ENCODE assay signal across 7 cellular contexts in the genomic region with DNA sequence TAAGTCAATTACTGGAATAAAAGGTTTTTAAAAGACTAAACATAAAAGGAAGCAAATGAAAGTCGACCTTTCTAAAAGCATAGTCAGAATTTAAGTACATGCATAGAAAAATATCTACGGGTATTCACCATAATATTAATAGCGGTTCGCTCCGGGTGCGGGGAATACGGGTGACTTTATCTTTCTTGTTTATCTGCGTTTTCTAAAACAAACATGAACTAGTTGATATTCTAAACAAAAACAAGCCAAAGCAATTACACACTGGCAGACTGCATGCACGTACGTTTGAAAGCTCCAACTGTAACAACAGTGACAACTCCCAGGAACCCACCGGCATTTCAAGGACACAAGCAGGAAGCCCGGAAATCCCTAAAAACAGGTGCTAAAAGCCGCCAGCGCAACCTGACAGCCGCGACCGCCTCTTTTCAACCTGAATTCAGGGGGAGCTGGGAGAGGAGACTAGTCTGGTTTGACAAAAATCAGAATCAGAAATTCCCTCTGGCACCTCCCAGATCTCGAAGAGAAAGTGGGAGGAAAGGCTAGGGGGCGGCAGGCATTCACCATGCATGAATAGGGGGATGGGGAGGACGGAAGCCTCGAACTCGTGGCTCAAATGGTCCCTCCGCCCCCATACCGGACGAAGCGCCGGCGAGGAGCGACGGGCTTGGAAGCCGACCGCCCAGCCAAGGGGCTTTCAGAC. TPM values are rescaled to one million over a fixed set of nuclear protein-coding genes. Genes with fewer than 3 reads are reported as not detected.
DNase-seq lines count a peak whose midpoint lies in the region; ATAC-seq and TF ChIP-seq lines count a peak whose summit lies in the region.

No MANE protein-coding gene starts in this region.

- peak overlapping the region; percentile 98 for H3K4me3 Mint-ChIP-seq in activated CD8-positive, alpha-beta T cell treated with anti-CD3 and anti-CD28 coated beads for 36 hours

- POLR2A ChIA-PET in activated CD8-positive, alpha-beta T cell treated with anti-CD3 and anti-CD28 coated beads for 36 hours (lab: Charles Lee), result interaction anchor here (0.6 to 1.6 kb wide), 3 partner anchors 8 to 337 kb away, joined by 3 to 5 read pairs (median 4); a partner anchor contains a TSS

- H3K36me3 Mint-ChIP-seq in activated CD8-positive, alpha-beta T cell treated with anti-CD3 and anti-CD28 coated beads for 36 hours (ENCODE audit: low read depth), result peaks cover 33% of the 10 kb centered on the region

- no peaks in the 10 kb centered on the region for H3K36me3 ChIP-seq in GM06990 (ENCODE audit: control insufficient read depth, insufficient read depth, low read length)

- no peak for DNase-seq in GM06990 (ENCODE audit: extremely low read depth, insufficient read length)
- peak; percentile 62 for DNase-seq in HuH-7 (ENCODE audit: low spot score)
- peak; percentile 12 for DNase-seq in activated CD8-positive, alpha-beta T cell treated with anti-CD3 and anti-CD28 coated beads for 36 hours
- DNase-seq in Right ventricle myocardium superior, result no peak
- peak; percentile 15 for DNase-seq in pulmonary artery endothelial cell (ENCODE audit: low read depth, low spot score)
- no peak for DNase-seq in HK-2 (ENCODE audit: unreplicated experiment)

- no peak for TF ChIP-seq CTCF in GM06990 (IDR thresholded peaks at IDR 0.05; ENCODE audit: insufficient read depth, low read length, poor library complexity, severe bottlenecking)
- no peak for TF ChIP-seq CTCF in activated CD8-positive, alpha-beta T cell treated with anti-CD3 and anti-CD28 coated beads for 36 hours (IDR thresholded peaks at IDR 0.05)

- peak overlapping the region; percentile 93 for H3K27ac Mint-ChIP-seq in activated CD8-positive, alpha-beta T cell treated with anti-CD3 and anti-CD28 coated beads for 36 hours

- intact Hi-C loops in activated CD8-positive, alpha-beta T cell treated with anti-CD3 and anti-CD28 coated beads for 36 hours (cut with micrococcal nuclease), result loop anchor here (5.0 kb wide), 1 partner anchor 91 kb away; a partner anchor contains a TSS
- intact Hi-C loops in Right ventricle myocardium superior (cut with DNase I), result no loop called here

- H3K27me3 ChIP-seq in GM06990 (replicated peaks; ENCODE audit: control insufficient read depth, insufficient read depth, low read length), result no peaks in the 10 kb centered on the region

- H3K4me3 ChIP-seq in GM06990 (replicated peaks; ENCODE audit: low read depth, low read length), result peak overlapping the region; percentile 76

- peaks cover 29% of the 10 kb centered on the region for H3K4me1 Mint-ChIP-seq in activated CD8-positive, alpha-beta T cell treated with anti-CD3 and anti-CD28 coated beads for 36 hours (ENCODE audit: low read depth)

- CTCF ChIA-PET in activated CD8-positive, alpha-beta T cell treated with anti-CD3 and anti-CD28 coated beads for 36 hours (lab: Charles Lee), result no interaction called here

- H3K9me3 Mint-ChIP-seq in activated CD8-positive, alpha-beta T cell treated with anti-CD3 and anti-CD28 coated beads for 36 hours, result peaks cover 2% of the 10 kb centered on the region

- ATAC-seq in GM21526 (IDR thresholded peaks at IDR 0.05; ENCODE audit: low FRiP score, unreplicated experiment) (peak; percentile 21), Right ventricle myocardium superior (ENCODE audit: poor library complexity) (peak; percentile 9)
- ATAC-seq in activated CD8-positive, alpha-beta T cell treated with anti-CD3 and anti-CD28 coated beads for 36 hours, result no peak

- H3K27me3 Mint-ChIP-seq in activated CD8-positive, alpha-beta T cell treated with anti-CD3 and anti-CD28 coated beads for 36 hours, result no peaks in the 10 kb centered on the region

RNA-seq across cellular contexts. Expression of a gene that starts 0.5 kb away (rescaled TPM):
- total RNA-seq in activated CD8-positive, alpha-beta T cell treated with anti-CD3 and anti-CD28 coated beads for 36 hours, result 10 to 100 TPM; 58.7 to 60.6 TPM
- total RNA-seq in Right ventricle myocardium superior (26.1 TPM), pulmonary artery endothelial cell (41.7 and 58.4 TPM in 2 replicates)

RNA-seq across cellular contexts. Expression of a gene that starts 49.6 kb away (rescaled TPM):
- under 1 TPM in 1 of 2 experiments, not detected in 1; 0.20 TPM for total RNA-seq in activated CD8-positive, alpha-beta T cell treated with anti-CD3 and anti-CD28 coated beads for 36 hours
- total RNA-seq in Right ventricle myocardium superior, result not detected
- total RNA-seq in pulmonary artery endothelial cell, result 0.39 and 0.86 TPM in 2 replicates

Comparison
In these comparisons a context has a peak if more than half of its experiments do, and no peak if none do; other contexts are left out.
1. DNase-seq: peak in HuH-7 (single experiment), activated CD8-positive, alpha-beta T cell treated with anti-CD3 and anti-CD28 coated beads for 36 hours (single experiment) and pulmonary artery endothelial cell (single experiment); none in GM06990 (single experiment), Right ventricle myocardium superior (single experiment) and HK-2 (single experiment).